In genomic region chr10:3236644-3237043, GRCh38 we compare ENCODE assay signal across 23 cellular contexts.
"Had no signal": no experiment of that assay in that cellular context is flagged by ENCODE, and none has a peak within 500 bp of the region (broad histone marks: within the 10 kb centered on the region; RNA-seq: fewer than 3 reads in every experiment).

No MANE protein-coding gene starts in this region.

- H3K4me2 ChIP-seq: KMS-11 had no signal

- H3K27me3 ChIP-seq: brain microvascular endothelial cell, Peyer's patch had no signal

- H3K9me3 Mint-ChIP-seq: activated B cell treated with CpG ODN at 0.5 μM for 24 hours; activated CD4-positive, alpha-beta memory T cell treated with anti-CD3 and anti-CD28 coated beads for 36 hours; activated CD4-positive, alpha-beta T cell treated with anti-CD3 and anti-CD28 coated beads, Interleukin-2, amount 10 ng/mL, durations not matched to agents 7 days and 5 days; activated naive CD4-positive, alpha-beta T cell treated with anti-CD3 and anti-CD28 coated beads, Interleukin-2, amount 50 U/mL, for 72 hours; activated T-cell treated with anti-CD3 and anti-CD28 coated beads, Interleukin-2, amount 50 U/mL, for 72 hours; activated T-helper 2 cell treated with anti-CD3 and anti-CD28 coated beads, Interferon-gamma antibody, Interleukin-2, Interleukin-4, amounts not matched to agents 10 μg/mL and 5 μg/mL and 100 μg/mL, durations not matched to agents 14 hours and 24 hours and 36 hours had no signal

- H3K9ac ChIP-seq: KMS-11 had no signal

- H3K36me3 ChIP-seq: brain microvascular endothelial cell, Peyer's patch had no signal

- H3K27ac Mint-ChIP-seq: activated B cell treated with CpG ODN at 0.5 μM for 24 hours; activated CD4-positive, alpha-beta memory T cell treated with anti-CD3 and anti-CD28 coated beads for 36 hours; activated CD4-positive, alpha-beta T cell treated with anti-CD3 and anti-CD28 coated beads, Interleukin-2, amount 10 ng/mL, durations not matched to agents 7 days and 5 days; activated naive CD4-positive, alpha-beta T cell treated with anti-CD3 and anti-CD28 coated beads, Interleukin-2, amount 50 U/mL, for 72 hours; activated T-cell treated with anti-CD3 and anti-CD28 coated beads, Interleukin-2, amount 50 U/mL, for 72 hours; activated T-helper 2 cell treated with anti-CD3 and anti-CD28 coated beads, Interferon-gamma antibody, Interleukin-2, Interleukin-4, amounts not matched to agents 10 μg/mL and 5 μg/mL and 100 μg/mL, durations not matched to agents 14 hours and 24 hours and 36 hours had no signal

- H3K27ac ChIP-seq: brain microvascular endothelial cell, KMS-11, Peyer's patch had no signal

- H3K4me3 ChIP-seq: Peyer's patch had no signal

- H3K4me3 Mint-ChIP-seq: activated B cell treated with CpG ODN at 0.5 μM for 24 hours; activated CD4-positive, alpha-beta memory T cell treated with anti-CD3 and anti-CD28 coated beads for 36 hours; activated CD4-positive, alpha-beta T cell treated with anti-CD3 and anti-CD28 coated beads, Interleukin-2, amount 10 ng/mL, durations not matched to agents 7 days and 5 days; activated T-cell treated with anti-CD3 and anti-CD28 coated beads, Interleukin-2, amount 50 U/mL, for 72 hours had no signal

- H3K36me3 Mint-ChIP-seq: activated CD4-positive, alpha-beta memory T cell treated with anti-CD3 and anti-CD28 coated beads for 36 hours; activated naive CD4-positive, alpha-beta T cell treated with anti-CD3 and anti-CD28 coated beads, Interleukin-2, amount 50 U/mL, for 72 hours had no signal

- DNase-seq: activated B cell treated with CpG ODN at 0.5 μM for 24 hours; activated CD4-positive, alpha-beta memory T cell treated with anti-CD3 and anti-CD28 coated beads for 36 hours; activated CD4-positive, alpha-beta T cell treated with anti-CD3 and anti-CD28 coated beads for 1 hour; activated CD4-positive, alpha-beta T cell treated with anti-CD3 and anti-CD28 coated beads, Interleukin-2, amount 10 ng/mL, durations not matched to agents 7 days and 5 days; activated CD8-positive, alpha-beta memory T cell treated with anti-CD3 and anti-CD28 coated beads for 24 hours; activated T-cell treated with anti-CD3 and anti-CD28 coated beads for 4 hours; activated T-cell treated with anti-CD3 and anti-CD28 coated beads, Interleukin-2, amount 50 U/mL, for 72 hours; amygdala; brain microvascular endothelial cell; NCI-H1092; NCI-H1694 treated with DMSO at 0.1 percent for 48 hours; NCI-H2029 treated with DMSO at 0.1 percent for 48 hours; NCI-H345; NCI-H510A; NCI-H526 treated with DMSO at 0.1 percent for 48 hours; NCI-H82; Peyer's patch; SHP77; T-helper 2 cell had no signal

- H3K9me3 ChIP-seq: Peyer's patch had no signal

- ATAC-seq: activated naive CD4-positive, alpha-beta T cell treated with anti-CD3 and anti-CD28 coated beads, Interleukin-2, amount 50 U/mL, for 72 hours; activated T-cell treated with anti-CD3 and anti-CD28 coated beads, Interleukin-2, amount 50 U/mL, for 72 hours; HepG2 had no signal
